ENCODE assay signal across 18 cellular contexts in the genomic region with DNA sequence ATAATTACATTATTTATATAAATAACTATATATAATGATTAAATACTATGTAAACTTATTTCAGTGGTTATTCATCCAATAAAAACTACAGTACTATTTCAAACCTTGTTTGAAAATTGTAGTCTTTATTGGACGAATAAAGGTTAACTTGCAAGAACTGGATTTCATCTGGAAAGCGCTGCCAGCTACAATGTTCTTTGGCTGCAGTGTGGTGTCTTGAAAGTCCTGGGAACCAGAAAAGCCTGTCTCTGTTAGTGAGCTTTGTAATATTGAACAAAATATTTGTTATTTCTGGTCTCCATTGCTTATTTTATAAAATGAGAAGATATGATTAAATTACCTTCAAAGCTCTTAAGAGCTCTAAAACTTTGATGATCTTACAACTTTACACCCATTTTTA.
DNase-seq lines count a peak whose midpoint lies in the region; ATAC-seq and TF ChIP-seq lines count a peak whose summit lies in the region.
"Had no signal": no experiment of that assay in that cellular context is flagged by ENCODE, and none has a peak within 500 bp of the region (broad histone marks: within the 10 kb centered on the region; RNA-seq: fewer than 3 reads in every experiment).

No MANE protein-coding gene starts in this region.

- no peak overlapping the region for H3K4me3 Mint-ChIP-seq in GM23338

- no peaks in the 10 kb centered on the region for H3K36me3 ChIP-seq in Karpas-422 (ENCODE audit: insufficient read depth, low read length)
- no peaks in the 10 kb centered on the region for H3K36me3 ChIP-seq in testis (ENCODE audit: low read depth, missing control alignments)
- no peaks in the 10 kb centered on the region for H3K36me3 ChIP-seq in GM23338 (ENCODE audit: insufficient read depth)

- H3F3A ChIP-seq in GM23338 (replicated peaks; ENCODE audit: low read depth), result no peaks in the 10 kb centered on the region

- H3K9me2 ChIP-seq in Karpas-422 (replicated peaks; ENCODE audit: insufficient read depth, low read length), result no peaks in the 10 kb centered on the region
- H3K9me2 ChIP-seq in GM23338 (ENCODE audit: insufficient read depth), result no peaks in the 10 kb centered on the region

- no peak overlapping the region for H3K9ac ChIP-seq in Karpas-422 (ENCODE audit: low read length)
- H3K9ac ChIP-seq: KMS-11 had no signal

- no peaks in the 10 kb centered on the region for H3K27me3 Mint-ChIP-seq in GM23338 (ENCODE audit: insufficient read depth, low read depth, poor library complexity)

- H3K4me2 ChIP-seq in Karpas-422 (ENCODE audit: low read depth, low read length, poor library complexity, severe bottlenecking) (no peak overlapping the region), GM23338 (no peak overlapping the region)
- H3K4me2 ChIP-seq: KMS-11 had no signal

- ATAC-seq in HG03520 (IDR thresholded peaks at IDR 0.05; ENCODE audit: unreplicated experiment) (no peak), GM23338 (no peak)

- no peak for TF ChIP-seq CTCF in VCaP (conservative IDR thresholded peaks at IDR 0.05)
- TF ChIP-seq CTCF in testis (IDR thresholded peaks at IDR 0.05), result no peak
- TF ChIP-seq CTCF in GM23338 (conservative IDR thresholded peaks at IDR 0.05; ENCODE audit: low read depth in 2 of 2), result no peak

- 55 to 62% methylated on average over 2 of the region's 2 CpGs for WGBS in testis, 2 donors

- peaks cover 6% of the 10 kb centered on the region; the same call in 1 of the 2 replicates for H3K9me3 ChIP-seq in Karpas-422 (ENCODE audit: low read length)
- no peaks in the 10 kb centered on the region for H3K9me3 ChIP-seq in testis

- H3K9me3 Mint-ChIP-seq in GM23338, result no peaks in the 10 kb centered on the region

- H3K27ac ChIP-seq in Karpas-422 (ENCODE audit: low read length) (no peak overlapping the region), VCaP (peak overlapping the region; percentile 67), testis (no peak overlapping the region), GM23338 (ENCODE audit: low read depth) (no peak overlapping the region)
- H3K27ac ChIP-seq: KMS-11 had no signal

- H3K4me1 Mint-ChIP-seq in GM23338, result peaks cover 22% of the 10 kb centered on the region; the same call in 2 of the 3 replicates

- H2AFZ ChIP-seq in Karpas-422 (ENCODE audit: low read length) (no peak overlapping the region), GM23338 (no peak overlapping the region)

- no peak overlapping the region for H3K4me3 ChIP-seq in Karpas-422 (ENCODE audit: low read length)
- no peak overlapping the region for H3K4me3 ChIP-seq in testis
- no peak overlapping the region for H3K4me3 ChIP-seq in GM23338

- intact Hi-C loops in testis (cut with DNase I; ENCODE audit: low total_unique reads), result no loop called here

- H4K20me1 ChIP-seq in Karpas-422 (ENCODE audit: insufficient read depth, low read depth, low read length) (no peaks in the 10 kb centered on the region), GM23338 (replicated peaks; ENCODE audit: insufficient read depth) (no peaks in the 10 kb centered on the region)

- no peak for TF ChIP-seq POLR2A in testis (IDR thresholded peaks at IDR 0.05)

- no peaks in the 10 kb centered on the region for H3K36me3 Mint-ChIP-seq in GM23338 (ENCODE audit: low read depth)

- DNase-seq in Karpas-422 (peak; percentile 7), medulla oblongata (ENCODE audit: extremely low spot score) (peak; percentile 23), testis (peak; percentile 38), GM23338 (ENCODE audit: low spot score) (no peak), kidney glomerular epithelial cell (lab: John Stamatoyannopoulos, UW) (no peak)
- DNase-seq: C1 segment of cervical spinal cord, GOT3, HCEC 1CT, IMR-90, NCI-H1694, NCI-H2081 treated with DMSO at 0.1 percent for 48 hours, NCI-H2171 treated with DMSO at 0.1 percent for 48 hours, NCI-H524 treated with DMSO at 0.1 percent for 48 hours, SHP77, SW 1271 had no signal

- H3K27me3 ChIP-seq in Karpas-422 (ENCODE audit: low read length), result no peaks in the 10 kb centered on the region
- H3K27me3 ChIP-seq in testis, result no peaks in the 10 kb centered on the region
- H3K27me3 ChIP-seq in GM23338 (ENCODE audit: insufficient read depth), result no peaks in the 10 kb centered on the region

- H3K4me1 ChIP-seq in Karpas-422 (ENCODE audit: low read length) (no peaks in the 10 kb centered on the region), testis (no peaks in the 10 kb centered on the region), GM23338 (ENCODE audit: insufficient read depth) (peaks cover 10% of the 10 kb centered on the region)

- H3K79me2 ChIP-seq in Karpas-422 (ENCODE audit: low read length), result no peaks in the 10 kb centered on the region
- H3K79me2 ChIP-seq in GM23338 (replicated peaks; ENCODE audit: insufficient read depth), result no peaks in the 10 kb centered on the region

- no peak overlapping the region for H3K27ac Mint-ChIP-seq in GM23338

TF ChIP-seq in GM23338, 12 proteins besides CTCF, POLR2A, EP300 and RAD21:
- no peak for TF ChIP-seq NANOG (IDR thresholded peaks at IDR 0.05; ENCODE audit: borderline replicate concordance)
- no peak for TF ChIP-seq ETS1 (IDR thresholded peaks at IDR 0.05)

Comparison
In these comparisons a context has a peak if more than half of its experiments do, and no peak if none do; other contexts are left out.
1. DNase-seq: peak in Karpas-422 (single experiment), medulla oblongata (single experiment) and testis (single experiment); none in GM23338 (single experiment) and kidney glomerular epithelial cell (single experiment).